ENCODE assay signal across 1 cellular context in genomic region chr17:7177210-7177953, GRCh38.
TF ChIP-seq lines count a peak whose summit lies in the region.

No MANE protein-coding gene starts in this region.

TF ChIP-seq in HepG2, 621 proteins besides CTCF, POLR2A, EP300 and RAD21 (continued from another document and continues in another):
- TF ChIP-seq HINFP (CRISPR knock-in tag; IDR thresholded peaks at IDR 0.05; ENCODE audit: low read depth) = no peak
- 0 out of 2 replicates have a peak, but pooled peaks have one; percentile 27 for TF ChIP-seq HNF1B (CRISPR knock-in tag; IDR thresholded peaks at IDR 0.05)
- TF ChIP-seq TCF12 (IDR thresholded peaks at IDR 0.05) = no peak
- TF ChIP-seq TCF12 (CRISPR knock-in tag; IDR thresholded peaks at IDR 0.05) = no peak
- no peak for TF ChIP-seq ZSCAN20 (CRISPR knock-in tag; IDR thresholded peaks at IDR 0.05; ENCODE audit: borderline replicate concordance)
- no peak for TF ChIP-seq DPF2 (CRISPR knock-in tag; IDR thresholded peaks at IDR 0.05; ENCODE audit: borderline replicate concordance, low read depth)
- TF ChIP-seq MEF2D (CRISPR knock-in tag; IDR thresholded peaks at IDR 0.05) = no peak
- TF ChIP-seq ZNF468 (CRISPR knock-in tag; IDR thresholded peaks at IDR 0.05) = no peak
- no peak for TF ChIP-seq ZNF597 (CRISPR knock-in tag; IDR thresholded peaks at IDR 0.05)
- TF ChIP-seq GLMP (CRISPR knock-in tag; IDR thresholded peaks at IDR 0.05; ENCODE audit: borderline replicate concordance) = no peak
- TF ChIP-seq ZNF891 (CRISPR knock-in tag; IDR thresholded peaks at IDR 0.05) = no peak
- TF ChIP-seq ZBTB21 (CRISPR knock-in tag; IDR thresholded peaks at IDR 0.05) = 0 out of 2 replicates have a peak, but pooled peaks have one; percentile 33
- TF ChIP-seq FOXP4 (CRISPR knock-in tag; IDR thresholded peaks at IDR 0.05) = 0 out of 2 replicates have a peak, but pooled peaks have one; percentile 15
- no peak for TF ChIP-seq PHB2 (IDR thresholded peaks at IDR 0.05; ENCODE audit: partially characterized antibody)
- TF ChIP-seq IRX3 (CRISPR knock-in tag; IDR thresholded peaks at IDR 0.05; ENCODE audit: borderline replicate concordance, low read depth) = no peak
- TF ChIP-seq LRRFIP1 (CRISPR knock-in tag; conservative IDR thresholded peaks at IDR 0.05) = no peak
- no peak for TF ChIP-seq HOMEZ (CRISPR knock-in tag; IDR thresholded peaks at IDR 0.05; ENCODE audit: low read depth)
- no peak for TF ChIP-seq CHD4 (IDR thresholded peaks at IDR 0.05; ENCODE audit: borderline replicate concordance, low read length)
- TF ChIP-seq U2AF1 (optimal IDR thresholded peaks at IDR 0.05; ENCODE audit: low read depth, low read length) = no peak
- 0 out of 2 replicates have a peak, but pooled peaks have one; percentile 24 for TF ChIP-seq CEBPG (CRISPR knock-in tag; IDR thresholded peaks at IDR 0.05)
- TF ChIP-seq NCOA5 (CRISPR knock-in tag; IDR thresholded peaks at IDR 0.05) = no peak
- TF ChIP-seq JUN (CRISPR knock-in tag; IDR thresholded peaks at IDR 0.05) = no peak
- TF ChIP-seq NR2C2 (CRISPR knock-in tag; IDR thresholded peaks at IDR 0.05; ENCODE audit: borderline replicate concordance) = 0 out of 2 replicates have a peak, but pooled peaks have one; percentile 16
- TF ChIP-seq SOX5 (CRISPR knock-in tag; IDR thresholded peaks at IDR 0.05; ENCODE audit: borderline replicate concordance) = no peak
- no peak for TF ChIP-seq ZBTB38 (CRISPR knock-in tag; IDR thresholded peaks at IDR 0.05)
- no peak for TF ChIP-seq NCOA1 (CRISPR knock-in tag; IDR thresholded peaks at IDR 0.05)
- TF ChIP-seq ZNF576 (CRISPR knock-in tag; IDR thresholded peaks at IDR 0.05) = no peak
- no peak for TF ChIP-seq ZSCAN9 (CRISPR knock-in tag; IDR thresholded peaks at IDR 0.05; ENCODE audit: borderline replicate concordance)
- TF ChIP-seq NFE2L2 (IDR thresholded peaks at IDR 0.05; ENCODE audit: low read length) = no peak
- no peak for TF ChIP-seq RFXAP (CRISPR knock-in tag; IDR thresholded peaks at IDR 0.05; ENCODE audit: borderline replicate concordance)
- no peak; the same call in 1 of the 2 replicates for TF ChIP-seq SALL2 (CRISPR knock-in tag; IDR thresholded peaks at IDR 0.05)
- TF ChIP-seq SSRP1 (CRISPR knock-in tag; IDR thresholded peaks at IDR 0.05) = 0 out of 2 replicates have a peak, but pooled peaks have one; percentile 9
- TF ChIP-seq NFYC (CRISPR knock-in tag; IDR thresholded peaks at IDR 0.05) = no peak
- no peak for TF ChIP-seq ZBTB25 (CRISPR knock-in tag; IDR thresholded peaks at IDR 0.05)
- TF ChIP-seq ETS1 (CRISPR knock-in tag; IDR thresholded peaks at IDR 0.05) = no peak
- no peak for TF ChIP-seq GRHL1 (CRISPR knock-in tag; conservative IDR thresholded peaks at IDR 0.05)
- peak; percentile 65 for TF ChIP-seq RBFOX2 (IDR thresholded peaks at IDR 0.05; ENCODE audit: low read depth, low read length)
- peak; percentile 28; the same call in 1 of the 2 replicates for TF ChIP-seq GATAD2A (CRISPR knock-in tag; IDR thresholded peaks at IDR 0.05)
- TF ChIP-seq YEATS4 (CRISPR knock-in tag; IDR thresholded peaks at IDR 0.05; ENCODE audit: borderline replicate concordance) = no peak
- no peak for TF ChIP-seq EED (CRISPR knock-in tag; IDR thresholded peaks at IDR 0.05)
- no peak for TF ChIP-seq RFXANK (CRISPR knock-in tag; IDR thresholded peaks at IDR 0.05)
- no peak for TF ChIP-seq TFE3 (CRISPR knock-in tag; IDR thresholded peaks at IDR 0.05)
- TF ChIP-seq IRF2 (CRISPR knock-in tag; IDR thresholded peaks at IDR 0.05) = no peak
- TF ChIP-seq ZNF577 (CRISPR knock-in tag; IDR thresholded peaks at IDR 0.05; ENCODE audit: borderline replicate concordance, low read depth) = no peak
